26 cellular contexts compared by ENCODE assay signal in the genomic region with DNA sequence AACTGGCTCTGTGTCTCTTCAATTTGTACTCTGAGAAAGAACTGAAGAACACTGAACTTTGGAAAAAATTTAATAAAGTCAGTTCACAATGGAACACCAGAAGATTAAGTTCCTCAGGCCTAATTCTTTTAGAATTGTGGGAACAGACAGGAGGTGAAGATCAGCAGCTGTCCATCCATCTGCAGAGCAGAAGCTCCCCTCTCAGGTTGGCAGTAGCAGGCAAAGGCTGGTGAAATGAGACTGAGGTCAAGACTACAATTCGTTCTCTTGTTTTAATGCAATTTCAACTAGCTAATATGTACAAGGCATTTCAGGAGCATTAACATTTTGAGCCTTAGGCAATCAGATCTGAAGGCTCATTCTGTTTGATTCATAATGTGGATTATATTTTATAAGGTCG. TPM values are rescaled to one million over a fixed set of nuclear protein-coding genes. Genes with fewer than 3 reads are reported as not detected.
"Had no signal": no experiment of that assay in that cellular context is flagged by ENCODE, and none has a peak within 500 bp of the region (broad histone marks: within the 10 kb centered on the region; RNA-seq: fewer than 3 reads in every experiment).

No MANE protein-coding gene starts in this region.

- H3K27ac Mint-ChIP-seq: memory B cell; mesothelial cell of epicardium; natural killer cell treated with Interleukin-12 subunit alpha and Interleukin-12 subunit beta and Interleukin-15 and Interleukin-18, amount 100 ng/mL, for 72 hours; neural progenitor cell; stimulated activated naive B cell treated with anti-CD40 and anti-IgM and Interleukin-4, amounts not matched to agents 10 μg/mL and 1 μg/mL and 100 μg/mL, for 72 hours; type B pancreatic cell had no signal

- H3K9me3 ChIP-seq: left ventricle myocardium inferior, lower lobe of right lung, ovary, right atrium auricular region, sigmoid colon, stomach had no signal

- H3K27me3 ChIP-seq: hepatocyte, neural progenitor cell, ovary, right atrium auricular region, sigmoid colon, stomach had no signal

- H3K9me3 Mint-ChIP-seq: memory B cell; mesothelial cell of epicardium; natural killer cell treated with Interleukin-12 subunit alpha and Interleukin-12 subunit beta and Interleukin-15 and Interleukin-18, amount 100 ng/mL, for 72 hours; neural progenitor cell; stimulated activated naive B cell treated with anti-CD40 and anti-IgM and Interleukin-4, amounts not matched to agents 10 μg/mL and 1 μg/mL and 100 μg/mL, for 72 hours; type B pancreatic cell had no signal

- H3K36me3 ChIP-seq: left ventricle myocardium inferior, lower lobe of right lung, neural progenitor cell, ovary, right atrium auricular region, sigmoid colon, stomach had no signal

- H3K27ac ChIP-seq: foreskin keratinocyte, hepatocyte, left ventricle myocardium inferior, lower lobe of right lung, neural progenitor cell, ovary, right atrium auricular region, sigmoid colon, skin epidermis, stomach had no signal

- H3K79me2 ChIP-seq: hepatocyte had no signal

- H3K4me1 Mint-ChIP-seq: memory B cell; mesothelial cell of epicardium; neural progenitor cell; stimulated activated naive B cell treated with anti-CD40 and anti-IgM and Interleukin-4, amounts not matched to agents 10 μg/mL and 1 μg/mL and 100 μg/mL, for 72 hours had no signal

- H2AFZ ChIP-seq: hepatocyte, neural progenitor cell had no signal

- H3K4me3 ChIP-seq: hepatocyte, left ventricle myocardium inferior, lower lobe of right lung, neural progenitor cell, ovary, right atrium auricular region, sigmoid colon, skin epidermis, stomach had no signal

- H3K4me1 ChIP-seq: foreskin keratinocyte, left ventricle myocardium inferior, lower lobe of right lung, neural progenitor cell, right atrium auricular region, sigmoid colon, stomach had no signal

- H3K9ac ChIP-seq: neural progenitor cell had no signal

- FAIRE-seq: endothelial cell of umbilical vein, kidney, urothelium cell line had no signal

- H3K4me2 ChIP-seq: hepatocyte, neural progenitor cell had no signal

- DNase-seq: dermis blood vessel endothelial cell; erythroblast; foreskin keratinocyte; head of caudate nucleus; kidney; left cardiac atrium; left ventricle myocardium inferior; lower lobe of right lung; nucleus accumbens; ovary; sigmoid colon; stimulated activated CD4-positive, alpha-beta T cell treated with anti-CD3 and anti-CD28 coated beads, Interleukin-2, amount 100 ng/mL, for 24 hours; stimulated activated CD4-positive, alpha-beta T cell treated with anti-CD3 and anti-CD28 coated beads, Interleukin-4, amount 100 ng/mL, for 4 hours; stimulated activated naive B cell treated with anti-CD40 and anti-IgM and Interleukin-4, amounts not matched to agents 10 μg/mL and 1 μg/mL and 100 μg/mL, for 72 hours; stomach; substantia nigra had no signal

- H3K4me3 Mint-ChIP-seq: memory B cell; mesothelial cell of epicardium; natural killer cell treated with Interleukin-12 subunit alpha and Interleukin-12 subunit beta and Interleukin-15 and Interleukin-18, amount 100 ng/mL, for 72 hours; neural progenitor cell; stimulated activated naive B cell treated with anti-CD40 and anti-IgM and Interleukin-4, amounts not matched to agents 10 μg/mL and 1 μg/mL and 100 μg/mL, for 72 hours; type B pancreatic cell had no signal

- H3K27me3 Mint-ChIP-seq: natural killer cell treated with Interleukin-12 subunit alpha and Interleukin-12 subunit beta and Interleukin-15 and Interleukin-18, amount 100 ng/mL, for 72 hours; stimulated activated naive B cell treated with anti-CD40 and anti-IgM and Interleukin-4, amounts not matched to agents 10 μg/mL and 1 μg/mL and 100 μg/mL, for 72 hours had no signal

- ATAC-seq: foreskin keratinocyte; left cardiac atrium; lower lobe of right lung; natural killer cell treated with Interleukin-12 subunit alpha and Interleukin-12 subunit beta and Interleukin-15 and Interleukin-18, amount 100 ng/mL, for 72 hours; stimulated activated naive B cell treated with anti-CD40 and anti-IgM and Interleukin-4, amounts not matched to agents 10 μg/mL and 1 μg/mL and 100 μg/mL, for 72 hours had no signal

- H3K36me3 Mint-ChIP-seq: memory B cell; mesothelial cell of epicardium; natural killer cell treated with Interleukin-12 subunit alpha and Interleukin-12 subunit beta and Interleukin-15 and Interleukin-18, amount 100 ng/mL, for 72 hours; neural progenitor cell; stimulated activated naive B cell treated with anti-CD40 and anti-IgM and Interleukin-4, amounts not matched to agents 10 μg/mL and 1 μg/mL and 100 μg/mL, for 72 hours; type B pancreatic cell had no signal

RNA-seq across cellular contexts. Expression of a gene that starts 10.3 kb away (rescaled TPM):
- total RNA-seq: endothelial cell of umbilical vein had no signal
- polyA plus RNA-seq: endothelial cell of umbilical vein had no signal
